In genomic region chr6:30955367-30956042, GRCh38 we compare ENCODE assay signal across 1 cellular context.
TF ChIP-seq lines count a peak whose summit lies in the region.

No MANE protein-coding gene starts in this region.

TF ChIP-seq in K562, 482 proteins besides CTCF, POLR2A, EP300 and RAD21 (continued from another document and continues in another):
- TF ChIP-seq BCLAF1 (IDR thresholded peaks at IDR 0.05; ENCODE audit: borderline replicate concordance in 1 of 2, control insufficient read depth in 1 of 2, low read depth in 2 of 2, low read length in 1 of 2) (peak in 1 of 2 experiments; percentile 94; a peak in 2 of 4 replicates), TCF7 (IDR thresholded peaks at IDR 0.05; ENCODE audit: borderline replicate concordance) (peak; percentile 89), ZBTB7A (IDR thresholded peaks at IDR 0.05; ENCODE audit: borderline replicate concordance, control insufficient read depth, low read depth, low read length) (peak; percentile 82), E2F4 (CRISPR knock-in tag; IDR thresholded peaks at IDR 0.05; ENCODE audit: low read depth) (no peak), AFF4 (CRISPR knock-in tag; IDR thresholded peaks at IDR 0.05) (no peak), ZFP1 (CRISPR knock-in tag; IDR thresholded peaks at IDR 0.05) (no peak), ZC3H4 (CRISPR knock-in tag; IDR thresholded peaks at IDR 0.05; ENCODE audit: borderline replicate concordance) (no peak), ATF6 (CRISPR knock-in tag; IDR thresholded peaks at IDR 0.05) (0 out of 2 replicates have a peak, but pooled peaks have one; percentile 41), CEBPB (tag; IDR thresholded peaks at IDR 0.05) (no peak), ETV5 (CRISPR knock-in tag; IDR thresholded peaks at IDR 0.05; ENCODE audit: low read depth) (peak; percentile 73; the same call in 1 of the 2 replicates), EGR1 (conservative IDR thresholded peaks at IDR 0.05) (peak; percentile 99), ZFX (CRISPR knock-in tag; IDR thresholded peaks at IDR 0.05) (peak; percentile 53), RCOR1 (IDR thresholded peaks at IDR 0.05; ENCODE audit: borderline replicate concordance in 1 of 2, low read depth in 2 of 2, low read length in 2 of 2) (peak; percentile 80 to 94; a peak in 3 of 4 replicates), ATF2 (CRISPR knock-in tag; IDR thresholded peaks at IDR 0.05) (no peak), RBBP5 (IDR thresholded peaks at IDR 0.05; ENCODE audit: borderline replicate concordance, insufficient read depth, low read length, poor library complexity, severe bottlenecking) (no peak), MYNN (IDR thresholded peaks at IDR 0.05) (peak; percentile 19; the same call in 1 of the 2 replicates), MYNN (CRISPR knock-in tag; IDR thresholded peaks at IDR 0.05) (no peak), ATF1 (CRISPR knock-in tag; IDR thresholded peaks at IDR 0.05) (no peak), ATF1 (tag; IDR thresholded peaks at IDR 0.05) (peak; percentile 70), CBX2 (IDR thresholded peaks at IDR 0.05; ENCODE audit: insufficient read depth, low read length, poor library complexity, severe bottlenecking) (peak; percentile 7), XRCC4 (IDR thresholded peaks at IDR 0.05; ENCODE audit: extremely low read depth, insufficient read depth, insufficient read length) (no peak), TEAD1 (CRISPR knock-in tag; IDR thresholded peaks at IDR 0.05) (0 out of 4 replicates have a peak, but pooled peaks of 1 of the 2 experiments have one; percentile 32), SUPT5H (IDR thresholded peaks at IDR 0.05) (peak; percentile 64), KDM1A (IDR thresholded peaks at IDR 0.05) (peak; percentile 82 to 83), CTBP1 (IDR thresholded peaks at IDR 0.05; ENCODE audit: borderline replicate concordance) (peak; percentile 84), GTF2A2 (tag; IDR thresholded peaks at IDR 0.05) (peak; percentile 91), TRIM24 (IDR thresholded peaks at IDR 0.05) (peak in 1 of 2 experiments; percentile 97; a peak in 2 of 4 replicates), KDM4B (IDR thresholded peaks at IDR 0.05; ENCODE audit: borderline replicate concordance in 2 of 2, low read depth in 1 of 2) (peak in 1 of 2 experiments; percentile 88; a peak in 1 of 4 replicates), TAF1 (IDR thresholded peaks at IDR 0.05; ENCODE audit: control insufficient read depth, extremely low read depth, insufficient read depth, low read length, severe bottlenecking) (peak; percentile 100), ATF7 (IDR thresholded peaks at IDR 0.05) (peak; percentile 86), CXXC5 (CRISPR knock-in tag; IDR thresholded peaks at IDR 0.05) (peak; percentile 97), RHOXF2B (CRISPR knock-in tag; conservative IDR thresholded peaks at IDR 0.05) (no peak), ZNF57 (CRISPR knock-in tag; IDR thresholded peaks at IDR 0.05) (no peak), HCFC1 (IDR thresholded peaks at IDR 0.05; ENCODE audit: low read depth, low read length) (peak; percentile 79), RBM14 (IDR thresholded peaks at IDR 0.05; ENCODE audit: borderline replicate concordance, insufficient read depth, low read depth, low read length) (no peak), SMARCE1 (IDR thresholded peaks at IDR 0.05) (no peak; the same call in none of the 2 replicates), MEIS2 (IDR thresholded peaks at IDR 0.05; ENCODE audit: partially characterized antibody) (peak; percentile 95), ETS2 (tag; IDR thresholded peaks at IDR 0.05; ENCODE audit: borderline replicate concordance, poor library complexity, severe bottlenecking) (no peak), SRF (CRISPR knock-in tag; IDR thresholded peaks at IDR 0.05) (peak in 1 of 2 experiments; percentile 38; a peak in 1 of 4 replicates), RFX1 (IDR thresholded peaks at IDR 0.05) (no peak), ETV1 (tag; conservative IDR thresholded peaks at IDR 0.05; ENCODE audit: low read depth) (peak; percentile 78), TCF3 (CRISPR knock-in tag; IDR thresholded peaks at IDR 0.05) (peak; percentile 55), SIN3B (IDR thresholded peaks at IDR 0.05; ENCODE audit: low read depth) (0 out of 2 replicates have a peak, but pooled peaks have one; percentile 13), CREM (IDR thresholded peaks at IDR 0.05; ENCODE audit: low read depth) (peak; percentile 64), RAD51 (IDR thresholded peaks at IDR 0.05; ENCODE audit: borderline replicate concordance, low read depth) (peak; percentile 23; the same call in 1 of the 2 replicates), NR2C1 (IDR thresholded peaks at IDR 0.05) (peak; percentile 44; the same call in 1 of the 2 replicates), NR2C1 (tag; IDR thresholded peaks at IDR 0.05) (peak; percentile 31; the same call in 1 of the 2 replicates), CUX1 (CRISPR knock-in tag; IDR thresholded peaks at IDR 0.05) (no peak), ZNF740 (CRISPR knock-in tag; IDR thresholded peaks at IDR 0.05) (no peak), ZNF740 (tag; IDR thresholded peaks at IDR 0.05) (peak in 1 of 2 experiments; percentile 21; a peak in 1 of 4 replicates), CBFB (CRISPR knock-in tag; IDR thresholded peaks at IDR 0.05) (peak; percentile 80), KDM5B (IDR thresholded peaks at IDR 0.05; ENCODE audit: insufficient replicate concordance, low read depth, low read length) (peak; percentile 65), TRIM28 (IDR thresholded peaks at IDR 0.05) (peak; percentile 50; the same call in 1 of the 2 replicates), ZNF263 (CRISPR knock-in tag; IDR thresholded peaks at IDR 0.05; ENCODE audit: borderline replicate concordance) (0 out of 2 replicates have a peak, but pooled peaks have one; percentile 6)
